23 cellular contexts compared by ENCODE assay signal in genomic region chr13:102978168-102978567, GRCh38.
DNase-seq lines count a peak whose midpoint lies in the region; ATAC-seq and TF ChIP-seq lines count a peak whose summit lies in the region.
"Had no signal": no experiment of that assay in that cellular context is flagged by ENCODE, and none has a peak within 500 bp of the region (broad histone marks: within the 10 kb centered on the region; RNA-seq: fewer than 3 reads in every experiment).

No MANE protein-coding gene starts in this region.

- H3K4me3 ChIP-seq in SK-N-SH (ENCODE audit: low read depth in 2 of 2, low read length in 1 of 2), result no peak overlapping the region; a peak in 1 of 4 replicates
- peak overlapping the region; percentile 62 for H3K4me3 ChIP-seq in right cardiac atrium (ENCODE audit: low read length)
- H3K4me3 ChIP-seq: lung, thoracic aorta had no signal

- H3K4me2 ChIP-seq in SK-N-SH, result peak overlapping the region; percentile 21; the same call in 1 of the 2 replicates

- intact Hi-C loops in right cardiac atrium (cut with DNase I), result no loop called here

- TF ChIP-seq RAD21 in SK-N-SH (IDR thresholded peaks at IDR 0.05; ENCODE audit: low read length), result no peak

- TF ChIP-seq CTCF in SK-N-SH (IDR thresholded peaks at IDR 0.05) (no peak), RWPE1 (conservative IDR thresholded peaks at IDR 0.05; ENCODE audit: low read depth) (no peak)

- no peaks in the 10 kb centered on the region for H3K9me3 ChIP-seq in SK-N-SH
- no peaks in the 10 kb centered on the region for H3K9me3 ChIP-seq in right cardiac atrium (ENCODE audit: control insufficient read depth, low read length)
- H3K9me3 ChIP-seq: esophagus squamous epithelium, thoracic aorta had no signal

- no peak overlapping the region; the same call in 1 of the 2 replicates for H2AFZ ChIP-seq in SK-N-SH (ENCODE audit: low read depth)

- no peaks in the 10 kb centered on the region for H3K79me2 ChIP-seq in SK-N-SH (ENCODE audit: insufficient read depth)

- H3K36me3 ChIP-seq in SK-N-SH (replicated peaks in 1 of 2; ENCODE audit: control insufficient read depth in 1 of 2, insufficient read depth in 2 of 2, low read length in 1 of 2), result no peaks in the 10 kb centered on the region
- H3K36me3 ChIP-seq: esophagus squamous epithelium, thoracic aorta had no signal

- H3K9ac ChIP-seq in SK-N-SH, result no peak overlapping the region

- no peak for DNase-seq in SK-N-SH
- DNase-seq in caudate nucleus (lab: John Stamatoyannopoulos, UW), result no peak
- DNase-seq in right cardiac atrium, result no peak
- no peak for DNase-seq in RWPE1 (ENCODE audit: low spot score)
- DNase-seq: activated effector memory CD4-positive, alpha-beta T cell treated with anti-CD3 and anti-CD28 coated beads, Interleukin-2, amount 50 U/mL, for 16 hours; aorta; CD4-positive, alpha-beta memory T cell; dorsolateral prefrontal cortex; esophagus squamous epithelium; natural killer cell; NCI-H1092; NCI-H2107; NCI-H748 treated with DMSO at 0.1 percent for 48 hours; stimulated activated CD4-positive, alpha-beta T cell treated with anti-CD3 and anti-CD28 coated beads, Interleukin-1b, Interleukin-23, amount 100 ng/mL, for 48 hours had no signal

- 53% methylated on average over 4 of the region's 4 CpGs for WGBS in SK-N-SH (ENCODE audit: low lambda C conversion rate)
- 49% methylated on average over 4 of the region's 4 CpGs for WGBS in right cardiac atrium

- ATAC-seq in SK-N-SH treated with all-trans-retinoic acid at 6 μM for 48 hours (no peak), right cardiac atrium (peak in 1 of 2 donors; percentile 26), GM19395 (IDR thresholded peaks at IDR 0.05; ENCODE audit: unreplicated experiment) (no peak), GM19455 (IDR thresholded peaks at IDR 0.05; ENCODE audit: unreplicated experiment) (no peak)
- ATAC-seq: HCT116, natural killer cell, Panc1 had no signal

- no peak for TF ChIP-seq EP300 in SK-N-SH (IDR thresholded peaks at IDR 0.05; ENCODE audit: borderline replicate concordance in 1 of 2, low read depth in 1 of 2, low read length in 1 of 2)

- no peaks in the 10 kb centered on the region for H3F3A ChIP-seq in SK-N-SH (replicated peaks; ENCODE audit: insufficient read depth)

- peaks cover 0 to 2% of the 10 kb centered on the region in 2 experiments; a peak in 1 of 4 replicates for H3K4me1 ChIP-seq in SK-N-SH (ENCODE audit: control insufficient read depth in 1 of 2, insufficient read depth in 2 of 2, low read depth in 1 of 2, low read length in 1 of 2)
- no peaks in the 10 kb centered on the region for H3K4me1 ChIP-seq in right cardiac atrium (ENCODE audit: control insufficient read depth, insufficient read depth, low read length)
- H3K4me1 ChIP-seq: esophagus squamous epithelium had no signal

- no peaks in the 10 kb centered on the region for H3K9me2 ChIP-seq in SK-N-SH

- H3K27me3 ChIP-seq in SK-N-SH (ENCODE audit: insufficient read depth), result no peaks in the 10 kb centered on the region
- H3K27me3 ChIP-seq in right cardiac atrium (ENCODE audit: control insufficient read depth, insufficient read depth), result no peaks in the 10 kb centered on the region
- H3K27me3 ChIP-seq: esophagus squamous epithelium had no signal

- POLR2A ChIA-PET in SK-N-SH (lab: Yijun Ruan, JAX) (no interaction called here), RWPE1 (lab: Yijun Ruan, JAX; ENCODE audit: low non-redundant PET) (no interaction called here)

- no peaks in the 10 kb centered on the region for H4K20me1 ChIP-seq in SK-N-SH (ENCODE audit: insufficient read depth)

- CTCF ChIA-PET in SK-N-SH (lab: Yijun Ruan, JAX) (interaction anchor here (1.4 kb wide), 1 partner anchor 108 kb away, joined by 6 read pairs; no protein-coding TSS in a partner anchor), RWPE1 (lab: Yijun Ruan, JAX) (interaction anchor here (0.6 kb wide), 2 partner anchors 520 to 766 kb away, joined by 3 to 4 read pairs; no protein-coding TSS in a partner anchor)

- H3K27ac ChIP-seq in SK-N-SH (ENCODE audit: low read depth in 2 of 2, low read length in 1 of 2), result 0 out of 4 replicates have a peak overlapping the region, but pooled peaks of 1 of the 2 experiments have one; percentile 11
- peak overlapping the region; percentile 20 for H3K27ac ChIP-seq in caudate nucleus (ENCODE audit: low read depth, low read length)
- H3K27ac ChIP-seq in right cardiac atrium (ENCODE audit: low read length), result no peak overlapping the region
- H3K27ac ChIP-seq in temporal lobe (ENCODE audit: low read depth, low read length), result peak overlapping the region; percentile 29
- H3K27ac ChIP-seq in RWPE1, result no peak overlapping the region
- H3K27ac ChIP-seq: 22Rv1, thoracic aorta had no signal

TF ChIP-seq in SK-N-SH, 30 proteins besides CTCF, POLR2A, EP300 and RAD21:
- TF ChIP-seq MXI1 (IDR thresholded peaks at IDR 0.05; ENCODE audit: low read depth, low read length) (no peak), ELF1 (IDR thresholded peaks at IDR 0.05) (no peak)
- TF ChIP-seq, protein P1, sequence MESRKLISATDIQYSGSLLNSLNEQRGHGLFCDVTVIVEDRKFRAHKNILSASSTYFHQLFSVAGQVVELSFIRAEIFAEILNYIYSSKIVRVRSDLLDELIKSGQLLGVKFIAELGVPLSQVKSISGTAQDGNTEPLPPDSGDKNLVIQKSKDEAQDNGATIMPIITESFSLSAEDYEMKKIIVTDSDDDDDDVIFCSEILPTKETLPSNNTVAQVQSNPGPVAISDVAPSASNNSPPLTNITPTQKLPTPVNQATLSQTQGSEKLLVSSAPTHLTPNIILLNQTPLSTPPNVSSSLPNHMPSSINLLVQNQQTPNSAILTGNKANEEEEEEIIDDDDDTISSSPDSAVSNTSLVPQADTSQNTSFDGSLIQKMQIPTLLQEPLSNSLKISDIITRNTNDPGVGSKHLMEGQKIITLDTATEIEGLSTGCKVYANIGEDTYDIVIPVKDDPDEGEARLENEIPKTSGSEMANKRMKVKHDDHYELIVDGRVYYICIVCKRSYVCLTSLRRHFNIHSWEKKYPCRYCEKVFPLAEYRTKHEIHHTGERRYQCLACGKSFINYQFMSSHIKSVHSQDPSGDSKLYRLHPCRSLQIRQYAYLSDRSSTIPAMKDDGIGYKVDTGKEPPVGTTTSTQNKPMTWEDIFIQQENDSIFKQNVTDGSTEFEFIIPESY (IDR thresholded peaks at IDR 0.05; ENCODE audit: borderline replicate concordance, low read depth), result no peak

TF ChIP-seq in SK-N-SH treated with all-trans-retinoic acid at 6 μM for 48 hours, 23 proteins besides CTCF, POLR2A, EP300 and RAD21 (continues in another document):
- no peak for TF ChIP-seq RARB (CRISPR knock-in tag; IDR thresholded peaks at IDR 0.05)
- no peak for TF ChIP-seq TOX (CRISPR knock-in tag; IDR thresholded peaks at IDR 0.05; ENCODE audit: borderline replicate concordance)
- no peak for TF ChIP-seq ZC3H10 (CRISPR knock-in tag; IDR thresholded peaks at IDR 0.05)
- no peak for TF ChIP-seq POU6F1 (CRISPR knock-in tag; IDR thresholded peaks at IDR 0.05; ENCODE audit: borderline replicate concordance, low read depth)
- no peak for TF ChIP-seq ISL1 (CRISPR knock-in tag; IDR thresholded peaks at IDR 0.05)
- no peak for TF ChIP-seq GLIS3 (CRISPR knock-in tag; IDR thresholded peaks at IDR 0.05)
- TF ChIP-seq BACH2 (CRISPR knock-in tag; IDR thresholded peaks at IDR 0.05; ENCODE audit: borderline replicate concordance), result no peak
- no peak for TF ChIP-seq ZNF70 (CRISPR knock-in tag; IDR thresholded peaks at IDR 0.05)
- no peak for TF ChIP-seq SNAI2 (CRISPR knock-in tag; IDR thresholded peaks at IDR 0.05)
- no peak for TF ChIP-seq OSR1 (CRISPR knock-in tag; IDR thresholded peaks at IDR 0.05)
- no peak for TF ChIP-seq ZFP3 (CRISPR knock-in tag; IDR thresholded peaks at IDR 0.05)
- TF ChIP-seq, protein P2, sequence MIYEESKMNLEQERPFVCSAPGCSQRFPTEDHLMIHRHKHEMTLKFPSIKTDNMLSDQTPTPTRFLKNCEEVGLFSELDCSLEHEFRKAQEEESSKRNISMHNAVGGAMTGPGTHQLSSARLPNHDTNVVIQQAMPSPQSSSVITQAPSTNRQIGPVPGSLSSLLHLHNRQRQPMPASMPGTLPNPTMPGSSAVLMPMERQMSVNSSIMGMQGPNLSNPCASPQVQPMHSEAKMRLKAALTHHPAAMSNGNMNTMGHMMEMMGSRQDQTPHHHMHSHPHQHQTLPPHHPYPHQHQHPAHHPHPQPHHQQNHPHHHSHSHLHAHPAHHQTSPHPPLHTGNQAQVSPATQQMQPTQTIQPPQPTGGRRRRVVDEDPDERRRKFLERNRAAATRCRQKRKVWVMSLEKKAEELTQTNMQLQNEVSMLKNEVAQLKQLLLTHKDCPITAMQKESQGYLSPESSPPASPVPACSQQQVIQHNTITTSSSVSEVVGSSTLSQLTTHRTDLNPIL (CRISPR knock-in tag; IDR thresholded peaks at IDR 0.05; ENCODE audit: low read depth), result no peak
- TF ChIP-seq ZNF8 (CRISPR knock-in tag; IDR thresholded peaks at IDR 0.05), result no peak

Comparison
In these comparisons a context has a peak if more than half of its experiments do, and no peak if none do; other contexts are left out.
1. H3K27ac ChIP-seq: peak in caudate nucleus (single experiment) and temporal lobe (single experiment); none in right cardiac atrium (single experiment) and RWPE1 (single experiment).